ENCODE assay signal across 12 cellular contexts in genomic region chr10:110822708-110823291, GRCh38. TPM values are rescaled to one million over a fixed set of nuclear protein-coding genes. Genes with fewer than 3 reads are reported as not detected.
A peak's percentile ranks its signal among the peaks of the same experiment; 100 is the strongest.
DNase-seq lines count a peak whose midpoint lies in the region; ATAC-seq, FAIRE-seq and TF ChIP-seq lines count a peak whose summit lies in the region.
"Had no signal": no experiment of that assay in that cellular context is flagged by ENCODE, and none has a peak within 500 bp of the region (broad histone marks: within the 10 kb centered on the region; RNA-seq: fewer than 3 reads in every experiment).

No MANE protein-coding gene starts in this region.

- peak overlapping the region; percentile 88 to 99 (median 96) for H3K27ac Mint-ChIP-seq in brain
- H3K27ac Mint-ChIP-seq in stimulated activated memory B cell treated with anti-CD40 and anti-IgM and Interleukin-4, amounts not matched to agents 10 μg/mL and 1 μg/mL and 100 μg/mL, for 72 hours = peak overlapping the region; percentile 33

- TF ChIP-seq EP300 in ovary (IDR thresholded peaks at IDR 0.05) = no peak

- peak; percentile 76 for DNase-seq in NCI-H146 (lab: John Stamatoyannopoulos, UW)
- no peak for DNase-seq in kidney
- DNase-seq in dermis blood vessel endothelial cell = no peak
- no peak for DNase-seq in NCI-H524 treated with DMSO at 0.1 percent for 48 hours (lab: John Stamatoyannopoulos, UW)
- no peak for DNase-seq in ovary
- DNase-seq: foreskin fibroblast; GDM1; naive thymus-derived CD8-positive, alpha-beta T cell; NCI-H2081 had no signal

- no peaks in the 10 kb centered on the region for H3K9me3 Mint-ChIP-seq in brain
- no peaks in the 10 kb centered on the region for H3K9me3 Mint-ChIP-seq in stimulated activated memory B cell treated with anti-CD40 and anti-IgM and Interleukin-4, amounts not matched to agents 10 μg/mL and 1 μg/mL and 100 μg/mL, for 72 hours
- H3K9me3 Mint-ChIP-seq: naive thymus-derived CD8-positive, alpha-beta T cell had no signal

- TF ChIP-seq CTCF in brain (conservative IDR thresholded peaks at IDR 0.05) (no peak), kidney (IDR thresholded peaks at IDR 0.05; ENCODE audit: borderline replicate concordance, extremely low read depth, insufficient read depth) (no peak), ovary (IDR thresholded peaks at IDR 0.05) (no peak)

- H3K4me1 ChIP-seq in kidney (ENCODE audit: control insufficient read depth in 1 of 2, insufficient read depth in 1 of 2, low read depth in 1 of 2, low read length in 2 of 2) (peaks cover 21 to 34% of the 10 kb centered on the region in 2 donors), ovary (ENCODE audit: insufficient read depth) (peaks cover 37% of the 10 kb centered on the region)

- peaks cover 100% of the 10 kb centered on the region for H3K4me1 Mint-ChIP-seq in brain
- peaks cover 39% of the 10 kb centered on the region for H3K4me1 Mint-ChIP-seq in stimulated activated memory B cell treated with anti-CD40 and anti-IgM and Interleukin-4, amounts not matched to agents 10 μg/mL and 1 μg/mL and 100 μg/mL, for 72 hours

- no peaks in the 10 kb centered on the region for H3K36me3 Mint-ChIP-seq in brain
- no peaks in the 10 kb centered on the region for H3K36me3 Mint-ChIP-seq in stimulated activated memory B cell treated with anti-CD40 and anti-IgM and Interleukin-4, amounts not matched to agents 10 μg/mL and 1 μg/mL and 100 μg/mL, for 72 hours
- H3K36me3 Mint-ChIP-seq: naive thymus-derived CD8-positive, alpha-beta T cell had no signal

- WGBS in ovary, 3 donors = 50 to 53% (median 51%) methylated on average over 8 of the region's 8 CpGs

- peak overlapping the region; percentile 60 to 74 (median 66) for H3K4me3 Mint-ChIP-seq in brain
- H3K4me3 Mint-ChIP-seq in stimulated activated memory B cell treated with anti-CD40 and anti-IgM and Interleukin-4, amounts not matched to agents 10 μg/mL and 1 μg/mL and 100 μg/mL, for 72 hours = no peak overlapping the region
- H3K4me3 Mint-ChIP-seq: naive thymus-derived CD8-positive, alpha-beta T cell had no signal

- no peak for TF ChIP-seq POLR2A in ovary (IDR thresholded peaks at IDR 0.05)

- H3K4me3 ChIP-seq in kidney (ENCODE audit: low read length in 2 of 2) = no peak overlapping the region
- no peak overlapping the region for H3K4me3 ChIP-seq in ovary

- no peaks in the 10 kb centered on the region for H3K27me3 ChIP-seq in ovary

- no peak for FAIRE-seq in kidney (lab: Jason Lieb, UNC)

- H3K9ac ChIP-seq in kidney (ENCODE audit: low read length in 2 of 2) = peak overlapping the region in 1 of 2 donors; percentile 22

- no peak for ATAC-seq in stimulated activated memory B cell treated with anti-CD40 and anti-IgM and Interleukin-4, amounts not matched to agents 10 μg/mL and 1 μg/mL and 100 μg/mL, for 72 hours
- ATAC-seq in GM21423 (IDR thresholded peaks at IDR 0.05; ENCODE audit: unreplicated experiment) = no peak
- ATAC-seq: naive thymus-derived CD8-positive, alpha-beta T cell had no signal

- H3K27ac ChIP-seq in kidney (ENCODE audit: low read depth in 2 of 2, low read length in 2 of 2) = peak overlapping the region; percentile 57 to 68
- peak overlapping the region in 1 of 2 donors; percentile 83 for H3K27ac ChIP-seq in ovary

- intact Hi-C loops in kidney (cut with DNase I) = no loop called here
- intact Hi-C loops in ovary (cut with DNase I) = loop anchor here in 2 of 4 donors (5.0 kb wide), 1 partner anchor 50 kb away; the partner anchor contains the start of gene PDCD4 (in 2 of the 2)

- peaks cover 4% of the 10 kb centered on the region for H3K27me3 Mint-ChIP-seq in brain
- H3K27me3 Mint-ChIP-seq in stimulated activated memory B cell treated with anti-CD40 and anti-IgM and Interleukin-4, amounts not matched to agents 10 μg/mL and 1 μg/mL and 100 μg/mL, for 72 hours = no peaks in the 10 kb centered on the region
- H3K27me3 Mint-ChIP-seq: naive thymus-derived CD8-positive, alpha-beta T cell had no signal

- H3K36me3 ChIP-seq in kidney (ENCODE audit: control insufficient read depth in 1 of 2, insufficient read depth in 2 of 2, low read length in 2 of 2) (no peaks in the 10 kb centered on the region), ovary (no peaks in the 10 kb centered on the region)

- H3K9me3 ChIP-seq in kidney (ENCODE audit: control insufficient read depth in 1 of 2, low read length in 2 of 2) (no peaks in the 10 kb centered on the region), ovary (no peaks in the 10 kb centered on the region)

RNA-seq across cellular contexts. Expression of gene PDCD4, which starts 48.9 kb away (rescaled TPM):
- polyA plus RNA-seq in brain (ENCODE audit: insufficient read depth, low read depth, low replicate concordance) (37.4 TPM), kidney (ENCODE audit: insufficient read depth, low read depth, low replicate concordance) (57.7 TPM), ovary (100 to 1,000 TPM; 136 to 209 TPM)
- total RNA-seq in kidney (75.9 TPM), dermis blood vessel endothelial cell (171 and 200 TPM in 2 replicates), ovary (100 to 1,000 TPM; 103 to 399 (median 185) TPM)
